Comparison of ENCODE assay signal across 19 cellular contexts in genomic region chr12:128258866-128259555, GRCh38. TPM values are rescaled to one million over a fixed set of nuclear protein-coding genes. Genes with fewer than 3 reads are reported as not detected.
DNase-seq lines count a peak whose midpoint lies in the region; TF ChIP-seq lines count a peak whose summit lies in the region.
"Had no signal": no experiment of that assay in that cellular context is flagged by ENCODE, and none has a peak within 500 bp of the region (broad histone marks: within the 10 kb centered on the region; RNA-seq: fewer than 3 reads in every experiment).

No MANE protein-coding gene starts in this region.

- intact Hi-C loops in CD14-positive monocyte (cut with micrococcal nuclease), result loop anchor here in 1 of 2 donors (5.0 kb wide), 1 partner anchor 1653 kb away; no protein-coding TSS in a partner anchor
- intact Hi-C loops in esophagus squamous epithelium (cut with DNase I), result no loop called here

- peaks cover 4% of the 10 kb centered on the region for H3K27me3 ChIP-seq in H7 (ENCODE audit: control insufficient read depth, insufficient read depth, low read length)
- no peaks in the 10 kb centered on the region for H3K27me3 ChIP-seq in brain microvascular endothelial cell (replicated peaks)
- peaks cover 0 to 11% (median 0%) of the 10 kb centered on the region in 4 donors for H3K27me3 ChIP-seq in esophagus squamous epithelium
- H3K27me3 ChIP-seq: ovary had no signal

- H3K27ac Mint-ChIP-seq in CD14-positive monocyte (no peak overlapping the region), endothelial cell (ENCODE audit: unreplicated experiment) (no peak overlapping the region)
- H3K27ac Mint-ChIP-seq: activated CD8-positive, alpha-beta T cell treated with anti-CD3 and anti-CD28 coated beads, Interleukin-2, amount 10 ng/mL, durations not matched to agents 7 days and 5 days; activated naive CD8-positive, alpha-beta T cell treated with anti-CD3 and anti-CD28 coated beads, Interleukin-2, amount 10 ng/mL, durations not matched to agents 7 days and 5 days; T-cell had no signal

- no peak overlapping the region for H3K4me3 Mint-ChIP-seq in CD14-positive monocyte
- no peak overlapping the region for H3K4me3 Mint-ChIP-seq in endothelial cell (ENCODE audit: unreplicated experiment)
- H3K4me3 Mint-ChIP-seq: activated CD8-positive, alpha-beta T cell treated with anti-CD3 and anti-CD28 coated beads, Interleukin-2, amount 10 ng/mL, durations not matched to agents 7 days and 5 days; activated naive CD8-positive, alpha-beta T cell treated with anti-CD3 and anti-CD28 coated beads, Interleukin-2, amount 10 ng/mL, durations not matched to agents 7 days and 5 days; T-cell had no signal

- WGBS in esophagus squamous epithelium, 2 donors, result 39 to 51% methylated on average over 7 to 9 of the region's 9 CpGs

- no peak for TF ChIP-seq CTCF in CD14-positive monocyte (IDR thresholded peaks at IDR 0.05)
- no peak for TF ChIP-seq CTCF in brain microvascular endothelial cell (IDR thresholded peaks at IDR 0.05; ENCODE audit: low read depth, low read length, missing control alignments)
- TF ChIP-seq CTCF in endothelial cell (IDR thresholded peaks at IDR 0.05; ENCODE audit: unreplicated experiment), result no peak
- TF ChIP-seq CTCF in esophagus squamous epithelium (IDR thresholded peaks at IDR 0.05), result no peak

- H3K4me1 Mint-ChIP-seq in CD14-positive monocyte (no peaks in the 10 kb centered on the region), endothelial cell (ENCODE audit: unreplicated experiment) (no peaks in the 10 kb centered on the region)
- H3K4me1 Mint-ChIP-seq: activated naive CD8-positive, alpha-beta T cell treated with anti-CD3 and anti-CD28 coated beads, Interleukin-2, amount 10 ng/mL, durations not matched to agents 7 days and 5 days; T-cell had no signal

- H3K27me3 Mint-ChIP-seq in CD14-positive monocyte (ENCODE audit: low read depth in 3 of 3) (peaks cover 0 to 5% (median 4%) of the 10 kb centered on the region in 3 donors), endothelial cell (ENCODE audit: unreplicated experiment) (peaks cover 2% of the 10 kb centered on the region)
- H3K27me3 Mint-ChIP-seq: activated naive CD8-positive, alpha-beta T cell treated with anti-CD3 and anti-CD28 coated beads, Interleukin-2, amount 10 ng/mL, durations not matched to agents 7 days and 5 days had no signal

- peak overlapping the region; percentile 42 for H3K27ac ChIP-seq in caudate nucleus (ENCODE audit: low read depth, low read length)
- no peak overlapping the region for H3K27ac ChIP-seq in brain microvascular endothelial cell
- no peak overlapping the region for H3K27ac ChIP-seq in esophagus squamous epithelium
- H3K27ac ChIP-seq: ovary, VCaP had no signal

- no peaks in the 10 kb centered on the region for H3K9me3 ChIP-seq in esophagus squamous epithelium
- H3K9me3 ChIP-seq: ovary had no signal

- H3K9me3 Mint-ChIP-seq in CD14-positive monocyte (no peaks in the 10 kb centered on the region), endothelial cell (ENCODE audit: unreplicated experiment) (peaks cover 36% of the 10 kb centered on the region)
- H3K9me3 Mint-ChIP-seq: activated naive CD8-positive, alpha-beta T cell treated with anti-CD3 and anti-CD28 coated beads, Interleukin-2, amount 10 ng/mL, durations not matched to agents 7 days and 5 days had no signal

- H3K36me3 ChIP-seq in H7 (replicated peaks; ENCODE audit: control insufficient read depth, insufficient read depth, low read length) (no peaks in the 10 kb centered on the region), brain microvascular endothelial cell (replicated peaks) (no peaks in the 10 kb centered on the region), esophagus squamous epithelium (no peaks in the 10 kb centered on the region)
- H3K36me3 ChIP-seq: ovary had no signal

- H3K4me3 ChIP-seq in H7 (ENCODE audit: insufficient read depth, low read depth, low read length) (no peak overlapping the region), brain microvascular endothelial cell (ENCODE audit: low read depth, low read length) (no peak overlapping the region), esophagus squamous epithelium (no peak overlapping the region)
- H3K4me3 ChIP-seq: GM12878, ovary had no signal

- DNase-seq in Ammon's horn (ENCODE audit: low spot score), result peak; percentile 72
- peak; percentile 39 for DNase-seq in H7
- DNase-seq in caudate nucleus (lab: John Stamatoyannopoulos, UW), result peak in 18 of 61 donors; percentile 2 to 69 (median 17)
- peak; percentile 71 for DNase-seq in medulla oblongata (ENCODE audit: extremely low spot score)
- no peak for DNase-seq in CD14-positive monocyte (ENCODE audit: low spot score)
- no peak for DNase-seq in brain microvascular endothelial cell
- DNase-seq in endothelial cell (ENCODE audit: low spot score), result no peak
- no peak for DNase-seq in esophagus squamous epithelium (lab: John Stamatoyannopoulos, UW)
- DNase-seq: activated CD8-positive, alpha-beta T cell treated with anti-CD3 and anti-CD28 coated beads, Interleukin-2, amount 10 ng/mL, durations not matched to agents 7 days and 5 days; activated naive CD8-positive, alpha-beta T cell treated with anti-CD3 and anti-CD28 coated beads, Interleukin-2, amount 10 ng/mL, durations not matched to agents 7 days and 5 days; activated T-cell treated with anti-CD3 and anti-CD28 coated beads, Interleukin-2, amount 50 U/mL, for 48 hours; COR-L47; effector CD8-positive, alpha-beta T cell; NCI-H2081 treated with DMSO at 0.1 percent for 48 hours had no signal

- TF ChIP-seq POLR2A in esophagus squamous epithelium (IDR thresholded peaks at IDR 0.05), result no peak

- H3K4me1 ChIP-seq in esophagus squamous epithelium, result peaks cover 0 to 7% (median 0%) of the 10 kb centered on the region in 3 donors

- in situ Hi-C loops in brain microvascular endothelial cell (cut with HindIII; ENCODE audit: low pct_ligation_motif_present, low sequenced_read_pairs), result no loop called here

- H3K36me3 Mint-ChIP-seq in CD14-positive monocyte, result no peaks in the 10 kb centered on the region
- no peaks in the 10 kb centered on the region for H3K36me3 Mint-ChIP-seq in endothelial cell (ENCODE audit: low read depth, unreplicated experiment)
- H3K36me3 Mint-ChIP-seq: activated naive CD8-positive, alpha-beta T cell treated with anti-CD3 and anti-CD28 coated beads, Interleukin-2, amount 10 ng/mL, durations not matched to agents 7 days and 5 days; T-cell had no signal

RNA-seq across cellular contexts. Expression of gene TMEM132C, which starts 8.0 kb away (rescaled TPM):
- 0.14 and 0.22 TPM in 2 replicates for total RNA-seq in H7 (2014; rRNA removed; shearing (Covaris generic))
- not detected for polyA plus RNA-seq in CD14-positive monocyte
- total RNA-seq in endothelial cell (ENCODE audit: unreplicated experiment), result not detected
- total RNA-seq in esophagus squamous epithelium, result 1 to 10 TPM in 1 of 4 donors, under 1 TPM in 3; 0.13 to 7.6 (median 0.37) TPM
- total RNA-seq: activated CD8-positive, alpha-beta T cell treated with anti-CD3 and anti-CD28 coated beads, Interleukin-2, amount 10 ng/mL, durations not matched to agents 7 days and 5 days; activated naive CD8-positive, alpha-beta T cell treated with anti-CD3 and anti-CD28 coated beads, Interleukin-2, amount 10 ng/mL, durations not matched to agents 7 days and 5 days; GM12878; MCF 10A had no signal
- polyA plus RNA-seq: GM12878 had no signal

Comparison
In these comparisons a context has a peak if more than half of its experiments do, and no peak if none do; other contexts are left out.
1. DNase-seq: peak in Ammon's horn (single experiment), H7 (single experiment) and medulla oblongata (single experiment); none in CD14-positive monocyte (single experiment), brain microvascular endothelial cell (single experiment), endothelial cell (single experiment) and esophagus squamous epithelium (single experiment).